Comparison of ENCODE assay signal across 9 cellular contexts in the genomic region with DNA sequence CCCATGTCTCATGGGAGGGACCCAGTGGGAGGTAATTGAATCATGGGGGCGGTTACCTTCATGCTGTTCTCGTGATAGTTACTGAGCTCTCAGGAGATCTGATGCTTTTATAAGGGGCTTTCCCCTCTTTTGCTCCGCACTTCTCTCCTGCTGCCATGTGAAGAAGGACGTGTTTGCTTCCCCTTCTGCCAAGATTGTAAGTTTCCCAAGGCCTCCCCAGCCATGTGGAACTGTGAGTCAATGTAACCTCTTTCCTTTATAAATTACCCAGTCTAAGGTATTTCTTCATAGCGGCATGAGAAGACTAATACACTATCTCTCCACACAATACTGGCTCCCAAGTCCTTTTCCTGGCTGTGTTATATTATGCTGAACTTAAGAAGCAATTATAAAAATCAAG.
DNase-seq lines count a peak whose midpoint lies in the region; ATAC-seq and TF ChIP-seq lines count a peak whose summit lies in the region.
"Had no signal": no experiment of that assay in that cellular context is flagged by ENCODE, and none has a peak within 500 bp of the region (broad histone marks: within the 10 kb centered on the region; RNA-seq: fewer than 3 reads in every experiment).

No MANE protein-coding gene starts in this region.

- H3K27ac ChIP-seq in epithelial cell of prostate (peak overlapping the region; percentile 83), psoas muscle (peak overlapping the region; percentile 87)

- H3K9me3 ChIP-seq in psoas muscle: no peaks in the 10 kb centered on the region
- H3K9me3 ChIP-seq: pancreas had no signal

- ATAC-seq in T-cell (replicated peaks in 1 of 4): no peak
- peak in 1 of 4 donors; percentile 9 for ATAC-seq in psoas muscle
- no peak for ATAC-seq in GM19463 (IDR thresholded peaks at IDR 0.05; ENCODE audit: unreplicated experiment)

- peak overlapping the region; percentile 96 to 98 for H3K27ac Mint-ChIP-seq in T-cell

- H3K36me3 Mint-ChIP-seq in T-cell: peaks cover 46% of the 10 kb centered on the region

- H3K9me3 Mint-ChIP-seq in T-cell: peaks cover 0 to 5% (median 3%) of the 10 kb centered on the region in 3 donors

- POLR2A ChIA-PET in T-cell (lab: Charles Lee): interaction anchor here in 1 of 2 donors (0.9 to 1.1 kb wide), 2 partner anchors 16 to 111 kb away, joined by 3 to 5 read pairs; partner anchors contain the start of gene AFAP1

- peak; percentile 63 for DNase-seq in GM04504 (ENCODE audit: low read depth)
- DNase-seq in T-cell: peak in 2 of 34 experiments; percentile 4 to 8
- no peak for DNase-seq in epithelial cell of prostate (ENCODE audit: low read depth, low spot score)
- no peak for DNase-seq in psoas muscle
- no peak for DNase-seq in COLO829 (ENCODE audit: low spot score)
- no peak for DNase-seq in anterior cingulate cortex (lab: John Stamatoyannopoulos, UW)
- no peak for DNase-seq in stimulated activated CD4-positive, alpha-beta T cell treated with anti-CD3 and anti-CD28 coated beads, Interleukin-2, amount 100 ng/mL, for 24 hours

- intact Hi-C loops in psoas muscle (cut with DNase I): no loop called here

- H3K4me3 ChIP-seq in psoas muscle: no peak overlapping the region
- H3K4me3 ChIP-seq: pancreas had no signal

- H3K4me1 ChIP-seq in psoas muscle: peaks cover 44% of the 10 kb centered on the region

- no peaks in the 10 kb centered on the region for H3K36me3 ChIP-seq in psoas muscle (ENCODE audit: insufficient read depth in 1 of 2, low read depth in 1 of 2)
- H3K36me3 ChIP-seq: pancreas had no signal

- CTCF ChIA-PET in T-cell (lab: Charles Lee): interaction anchor here in 1 of 2 donors (0.5 to 1.2 kb wide), 5 partner anchors 14 to 141 kb away, joined by 3 to 4 read pairs (median 3); partner anchors contain the start of gene AFAP1

- no peaks in the 10 kb centered on the region for H3K27me3 ChIP-seq in psoas muscle (ENCODE audit: insufficient read depth in 3 of 3, low read length in 2 of 3)
- H3K27me3 ChIP-seq: pancreas had no signal

- H3K4me1 Mint-ChIP-seq in T-cell: peaks cover 21 to 69% (median 58%) of the 10 kb centered on the region in 3 donors

- no peaks in the 10 kb centered on the region for H3K27me3 Mint-ChIP-seq in T-cell

- 79 to 86% (median 80%) methylated on average over 5 of the region's 5 CpGs for WGBS in psoas muscle, 3 donors

- H3K4me3 Mint-ChIP-seq in T-cell: peak overlapping the region in 2 of 3 donors; percentile 1 to 8

- TF ChIP-seq CTCF in psoas muscle (IDR thresholded peaks at IDR 0.05): no peak
